1 cellular context compared by ENCODE assay signal in the genomic region with DNA sequence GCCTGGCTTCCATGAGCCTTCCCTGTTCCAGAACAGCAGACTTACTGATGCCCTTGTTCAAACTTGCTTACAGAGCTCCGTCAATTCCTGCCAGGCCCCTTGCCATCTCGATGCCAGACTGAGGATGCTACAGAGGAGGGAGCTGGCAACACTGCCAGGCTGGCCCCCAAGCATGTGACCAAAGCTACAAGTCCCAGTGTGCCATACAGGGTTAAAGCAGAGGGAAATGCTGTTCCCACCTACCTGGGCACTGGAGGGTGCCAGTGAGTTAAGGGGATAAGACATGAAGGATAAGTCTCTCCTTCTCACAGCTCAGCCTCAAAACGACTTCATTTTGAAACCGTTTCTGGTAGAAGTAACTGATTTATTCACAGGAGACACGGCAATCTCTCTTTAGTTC.
TF ChIP-seq lines count a peak whose summit lies in the region.

No MANE protein-coding gene starts in this region.

TF ChIP-seq in GM23338, 12 proteins besides CTCF, POLR2A, EP300 and RAD21 (continued from another document):
- TF ChIP-seq, protein P1, sequence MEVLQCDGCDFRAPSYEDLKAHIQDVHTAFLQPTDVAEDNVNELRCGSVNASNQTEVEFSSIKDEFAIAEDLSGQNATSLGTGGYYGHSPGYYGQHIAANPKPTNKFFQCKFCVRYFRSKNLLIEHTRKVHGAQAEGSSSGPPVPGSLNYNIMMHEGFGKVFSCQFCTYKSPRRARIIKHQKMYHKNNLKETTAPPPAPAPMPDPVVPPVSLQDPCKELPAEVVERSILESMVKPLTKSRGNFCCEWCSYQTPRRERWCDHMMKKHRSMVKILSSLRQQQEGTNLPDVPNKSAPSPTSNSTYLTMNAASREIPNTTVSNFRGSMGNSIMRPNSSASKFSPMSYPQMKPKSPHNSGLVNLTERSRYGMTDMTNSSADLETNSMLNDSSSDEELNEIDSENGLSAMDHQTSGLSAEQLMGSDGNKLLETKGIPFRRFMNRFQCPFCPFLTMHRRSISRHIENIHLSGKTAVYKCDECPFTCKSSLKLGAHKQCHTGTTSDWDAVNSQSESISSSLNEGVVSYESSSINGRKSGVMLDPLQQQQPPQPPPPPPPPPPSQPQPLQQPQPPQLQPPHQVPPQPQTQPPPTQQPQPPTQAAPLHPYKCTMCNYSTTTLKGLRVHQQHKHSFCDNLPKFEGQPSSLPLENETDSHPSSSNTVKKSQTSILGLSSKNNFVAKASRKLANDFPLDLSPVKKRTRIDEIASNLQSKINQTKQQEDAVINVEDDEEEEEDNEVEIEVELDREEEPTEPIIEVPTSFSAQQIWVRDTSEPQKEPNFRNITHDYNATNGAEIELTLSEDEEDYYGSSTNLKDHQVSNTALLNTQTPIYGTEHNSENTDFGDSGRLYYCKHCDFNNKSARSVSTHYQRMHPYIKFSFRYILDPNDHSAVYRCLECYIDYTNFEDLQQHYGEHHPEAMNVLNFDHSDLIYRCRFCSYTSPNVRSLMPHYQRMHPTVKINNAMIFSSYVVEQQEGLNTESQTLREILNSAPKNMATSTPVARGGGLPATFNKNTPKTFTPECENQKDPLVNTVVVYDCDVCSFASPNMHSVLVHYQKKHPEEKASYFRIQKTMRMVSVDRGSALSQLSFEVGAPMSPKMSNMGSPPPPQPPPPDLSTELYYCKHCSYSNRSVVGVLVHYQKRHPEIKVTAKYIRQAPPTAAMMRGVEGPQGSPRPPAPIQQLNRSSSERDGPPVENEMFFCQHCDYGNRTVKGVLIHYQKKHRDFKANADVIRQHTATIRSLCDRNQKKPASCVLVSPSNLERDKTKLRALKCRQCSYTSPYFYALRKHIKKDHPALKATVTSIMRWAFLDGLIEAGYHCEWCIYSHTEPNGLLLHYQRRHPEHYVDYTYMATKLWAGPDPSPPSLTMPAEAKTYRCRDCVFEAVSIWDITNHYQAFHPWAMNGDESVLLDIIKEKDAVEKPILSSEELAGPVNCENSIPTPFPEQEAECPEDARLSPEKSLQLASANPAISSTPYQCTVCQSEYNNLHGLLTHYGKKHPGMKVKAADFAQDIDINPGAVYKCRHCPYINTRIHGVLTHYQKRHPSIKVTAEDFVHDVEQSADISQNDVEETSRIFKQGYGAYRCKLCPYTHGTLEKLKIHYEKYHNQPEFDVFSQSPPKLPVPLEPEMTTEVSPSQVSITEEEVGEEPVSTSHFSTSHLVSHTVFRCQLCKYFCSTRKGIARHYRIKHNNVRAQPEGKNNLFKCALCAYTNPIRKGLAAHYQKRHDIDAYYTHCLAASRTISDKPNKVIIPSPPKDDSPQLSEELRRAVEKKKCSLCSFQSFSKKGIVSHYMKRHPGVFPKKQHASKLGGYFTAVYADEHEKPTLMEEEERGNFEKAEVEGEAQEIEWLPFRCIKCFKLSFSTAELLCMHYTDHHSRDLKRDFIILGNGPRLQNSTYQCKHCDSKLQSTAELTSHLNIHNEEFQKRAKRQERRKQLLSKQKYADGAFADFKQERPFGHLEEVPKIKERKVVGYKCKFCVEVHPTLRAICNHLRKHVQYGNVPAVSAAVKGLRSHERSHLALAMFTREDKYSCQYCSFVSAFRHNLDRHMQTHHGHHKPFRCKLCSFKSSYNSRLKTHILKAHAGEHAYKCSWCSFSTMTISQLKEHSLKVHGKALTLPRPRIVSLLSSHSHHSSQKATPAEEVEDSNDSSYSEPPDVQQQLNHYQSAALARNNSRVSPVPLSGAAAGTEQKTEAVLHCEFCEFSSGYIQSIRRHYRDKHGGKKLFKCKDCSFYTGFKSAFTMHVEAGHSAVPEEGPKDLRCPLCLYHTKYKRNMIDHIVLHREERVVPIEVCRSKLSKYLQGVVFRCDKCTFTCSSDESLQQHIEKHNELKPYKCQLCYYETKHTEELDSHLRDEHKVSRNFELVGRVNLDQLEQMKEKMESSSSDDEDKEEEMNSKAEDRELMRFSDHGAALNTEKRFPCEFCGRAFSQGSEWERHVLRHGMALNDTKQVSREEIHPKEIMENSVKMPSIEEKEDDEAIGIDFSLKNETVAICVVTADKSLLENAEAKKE (CRISPR knock-in tag; IDR thresholded peaks at IDR 0.05): no peak
- TF ChIP-seq CREB1 (CRISPR knock-in tag; IDR thresholded peaks at IDR 0.05; ENCODE audit: low read depth) (no peak), EZH2 (IDR thresholded peaks at IDR 0.05; ENCODE audit: low read depth, unreplicated experiment) (no peak), NANOG (IDR thresholded peaks at IDR 0.05; ENCODE audit: borderline replicate concordance) (no peak), STAT1 (IDR thresholded peaks at IDR 0.05; ENCODE audit: unreplicated experiment) (no peak)
